In genomic region chr20:59268827-59269226, GRCh38 we compare ENCODE assay signal across 17 cellular contexts. TPM values are rescaled to one million over a fixed set of nuclear protein-coding genes. Genes with fewer than 3 reads are reported as not detected.
"Had no signal": no experiment of that assay in that cellular context is flagged by ENCODE, and none has a peak within 500 bp of the region (broad histone marks: within the 10 kb centered on the region; RNA-seq: fewer than 3 reads in every experiment).

No MANE protein-coding gene starts in this region.

- ATAC-seq: right lobe of liver had no signal

- H3K4me3 Mint-ChIP-seq: activated CD8-positive, alpha-beta T cell treated with anti-CD3 and anti-CD28 coated beads for 36 hours had no signal

- H3K36me3 Mint-ChIP-seq: naive thymus-derived CD8-positive, alpha-beta T cell had no signal

- H3K4me1 ChIP-seq: esophagus squamous epithelium, prostate gland, right lobe of liver, transverse colon had no signal

- H3K27ac Mint-ChIP-seq: activated CD8-positive, alpha-beta T cell treated with anti-CD3 and anti-CD28 coated beads for 36 hours had no signal

- H3K27me3 Mint-ChIP-seq: activated CD8-positive, alpha-beta T cell treated with anti-CD3 and anti-CD28 coated beads for 36 hours had no signal

- H3K36me3 ChIP-seq: cardiac muscle cell, esophagus squamous epithelium, prostate gland, right lobe of liver, spleen, transverse colon had no signal

- H3K9me3 Mint-ChIP-seq: activated CD8-positive, alpha-beta T cell treated with anti-CD3 and anti-CD28 coated beads for 36 hours; naive thymus-derived CD8-positive, alpha-beta T cell had no signal

- H3K27me3 ChIP-seq: right lobe of liver had no signal

- H3K4me3 ChIP-seq: cardiac muscle cell, esophagus squamous epithelium, prostate gland, right lobe of liver, spleen, transverse colon had no signal

- H3K27ac ChIP-seq: cardiac muscle cell, esophagus squamous epithelium, prostate gland, right lobe of liver, spleen, transverse colon had no signal

- H3K9me3 ChIP-seq: esophagus squamous epithelium, prostate gland, right lobe of liver, spleen, transverse colon had no signal

- DNase-seq: activated CD8-positive, alpha-beta memory T cell treated with anti-CD3 and anti-CD28 coated beads, Interleukin-2, amount 50 U/mL, for 48 hours; activated naive CD4-positive, alpha-beta T cell; esophagus squamous epithelium; foreskin fibroblast; naive thymus-derived CD8-positive, alpha-beta T cell; right lobe of liver; spleen; stimulated activated CD4-positive, alpha-beta T cell treated with anti-CD3 and anti-CD28 coated beads, Interleukin-2, amount 100 ng/mL, for 24 hours; stimulated activated naive CD4-positive, alpha-beta T cell; substantia nigra; transverse colon had no signal

RNA-seq across cellular contexts. Expression of gene EDN3, which starts 31.6 kb away (rescaled TPM):
- total RNA-seq: cardiac muscle cell; lung microvascular endothelial cell; mononuclear cell; naive thymus-derived CD8-positive, alpha-beta T cell; omental fat pad; right lobe of liver had no signal
- polyA plus RNA-seq: cardiac muscle cell; naive thymus-derived CD8-positive, alpha-beta T cell had no signal
